16 cellular contexts compared by ENCODE assay signal in the genomic region with DNA sequence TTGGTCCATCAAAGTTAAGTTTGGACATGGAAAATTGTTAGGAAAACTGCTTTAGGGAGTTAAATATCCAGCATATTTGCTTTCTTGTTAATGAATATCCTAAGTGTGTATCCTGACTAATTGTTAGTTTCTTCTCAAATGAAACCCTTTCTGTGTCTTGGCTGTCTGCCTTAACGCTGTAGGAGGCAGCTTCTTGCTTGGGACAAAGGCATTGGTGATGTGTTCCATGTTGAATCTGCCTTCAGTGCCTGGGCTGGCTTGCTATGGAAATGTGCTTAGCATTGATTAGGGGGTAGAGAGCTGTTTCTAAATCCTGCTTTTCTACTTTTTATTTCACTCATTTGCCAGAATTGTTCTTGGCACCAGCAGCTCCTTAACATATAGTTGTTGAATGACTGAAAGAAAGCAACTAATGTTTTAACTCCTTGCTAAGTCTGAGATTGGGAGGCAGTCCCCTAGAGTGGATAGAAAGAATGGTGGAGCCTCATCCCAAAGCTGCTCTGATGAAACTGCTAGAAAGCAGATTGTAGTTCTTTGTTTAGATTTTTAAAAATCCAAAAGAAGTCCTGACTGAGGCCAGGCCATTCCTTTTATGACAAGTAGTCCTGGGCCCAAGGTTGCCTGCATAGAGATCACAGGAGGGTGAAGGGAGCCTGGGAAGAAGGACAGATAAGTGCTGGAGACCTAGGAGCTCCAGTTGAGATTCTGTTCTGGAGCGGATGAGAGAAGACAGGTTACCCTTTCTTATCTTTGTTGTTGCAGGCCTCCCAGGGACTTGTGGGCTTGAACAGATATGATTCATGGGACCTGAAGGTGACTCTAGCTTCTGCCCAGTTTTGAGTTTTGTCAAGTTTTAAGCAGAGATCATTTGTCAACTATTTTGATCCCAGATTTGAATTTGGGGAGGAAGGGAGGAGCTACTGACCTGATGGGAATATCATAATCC. TPM values are rescaled to one million over a fixed set of nuclear protein-coding genes. Genes with fewer than 3 reads are reported as not detected.
A peak's percentile ranks its signal among the peaks of the same experiment; 100 is the strongest.
DNase-seq lines count a peak whose midpoint lies in the region; ATAC-seq, FAIRE-seq and TF ChIP-seq lines count a peak whose summit lies in the region.
"Had no signal": no experiment of that assay in that cellular context is flagged by ENCODE, and none has a peak within 500 bp of the region (broad histone marks: within the 10 kb centered on the region; RNA-seq: fewer than 3 reads in every experiment).

No MANE protein-coding gene starts in this region.

- no peak overlapping the region for H3K4me2 ChIP-seq in OCI-LY7 (ENCODE audit: low read length)
- H3K4me2 ChIP-seq: PC-9 had no signal

- no peaks in the 10 kb centered on the region for H3K27me3 Mint-ChIP-seq in CD8-positive, alpha-beta T cell (ENCODE audit: low read depth)
- no peaks in the 10 kb centered on the region for H3K27me3 Mint-ChIP-seq in activated naive CD8-positive, alpha-beta T cell treated with anti-CD3 and anti-CD28 coated beads, Interleukin-2, amount 10 ng/mL, durations not matched to agents 7 days and 5 days
- no peaks in the 10 kb centered on the region for H3K27me3 Mint-ChIP-seq in naive thymus-derived CD8-positive, alpha-beta T cell

- no peaks in the 10 kb centered on the region for H3K9me3 Mint-ChIP-seq in CD8-positive, alpha-beta T cell
- no peaks in the 10 kb centered on the region for H3K9me3 Mint-ChIP-seq in activated naive CD8-positive, alpha-beta T cell treated with anti-CD3 and anti-CD28 coated beads, Interleukin-2, amount 10 ng/mL, durations not matched to agents 7 days and 5 days
- no peaks in the 10 kb centered on the region for H3K9me3 Mint-ChIP-seq in naive thymus-derived CD8-positive, alpha-beta T cell

- no peaks in the 10 kb centered on the region for H3K79me2 ChIP-seq in OCI-LY7 (ENCODE audit: insufficient read depth, low read depth, low read length)

- H3K27me3 ChIP-seq in CD8-positive, alpha-beta T cell (ENCODE audit: insufficient read depth, low read length): no peaks in the 10 kb centered on the region
- no peaks in the 10 kb centered on the region for H3K27me3 ChIP-seq in esophagus muscularis mucosa
- H3K27me3 ChIP-seq: left lung had no signal

- peak overlapping the region; percentile 95 for H3K27ac Mint-ChIP-seq in CD8-positive, alpha-beta T cell
- peak overlapping the region; percentile 84 for H3K27ac Mint-ChIP-seq in activated naive CD8-positive, alpha-beta T cell treated with anti-CD3 and anti-CD28 coated beads, Interleukin-2, amount 10 ng/mL, durations not matched to agents 7 days and 5 days
- H3K27ac Mint-ChIP-seq in naive thymus-derived CD8-positive, alpha-beta T cell: peak overlapping the region; percentile 92 to 99 (median 96)

- TF ChIP-seq CTCF in CD8-positive, alpha-beta T cell (IDR thresholded peaks at IDR 0.05): no peak
- TF ChIP-seq CTCF in OCI-LY7 (conservative IDR thresholded peaks at IDR 0.05; ENCODE audit: low read length): no peak
- no peak for TF ChIP-seq CTCF in esophagus muscularis mucosa (IDR thresholded peaks at IDR 0.05)
- no peak for TF ChIP-seq CTCF in D721Med (IDR thresholded peaks at IDR 0.05; ENCODE audit: insufficient read depth, missing control alignments)

- TF ChIP-seq POLR2A in esophagus muscularis mucosa (IDR thresholded peaks at IDR 0.05; ENCODE audit: low read depth): no peak

- ATAC-seq in CD8-positive, alpha-beta T cell: no peak
- ATAC-seq in activated naive CD8-positive, alpha-beta T cell treated with anti-CD3 and anti-CD28 coated beads, Interleukin-2, amount 10 ng/mL, durations not matched to agents 7 days and 5 days (ENCODE audit: low read depth): no peak
- ATAC-seq in naive thymus-derived CD8-positive, alpha-beta T cell: peak in 1 of 2 donors; percentile 7
- ATAC-seq: left lung had no signal

- H4K20me1 ChIP-seq in OCI-LY7 (ENCODE audit: insufficient read depth, low read length): no peaks in the 10 kb centered on the region

- peak overlapping the region; percentile 40 for H3K4me3 ChIP-seq in CD8-positive, alpha-beta T cell (ENCODE audit: low read depth, low read length)
- no peak overlapping the region for H3K4me3 ChIP-seq in OCI-LY7 (ENCODE audit: low read depth, low read length, poor library complexity, severe bottlenecking)
- H3K4me3 ChIP-seq in esophagus muscularis mucosa: no peak overlapping the region
- H3K4me3 ChIP-seq: left lung, PC-9 had no signal

- peaks cover 95% of the 10 kb centered on the region for H3K4me1 Mint-ChIP-seq in CD8-positive, alpha-beta T cell (ENCODE audit: low read depth)
- H3K4me1 Mint-ChIP-seq in activated naive CD8-positive, alpha-beta T cell treated with anti-CD3 and anti-CD28 coated beads, Interleukin-2, amount 10 ng/mL, durations not matched to agents 7 days and 5 days: peaks cover 80% of the 10 kb centered on the region
- peaks cover 50 to 99% (median 94%) of the 10 kb centered on the region in 4 donors for H3K4me1 Mint-ChIP-seq in naive thymus-derived CD8-positive, alpha-beta T cell

- FAIRE-seq in D721Med (lab: Jason Lieb, UNC): no peak
- FAIRE-seq: GM19239 had no signal

- peaks cover 85% of the 10 kb centered on the region for H3K36me3 Mint-ChIP-seq in CD8-positive, alpha-beta T cell
- H3K36me3 Mint-ChIP-seq in activated naive CD8-positive, alpha-beta T cell treated with anti-CD3 and anti-CD28 coated beads, Interleukin-2, amount 10 ng/mL, durations not matched to agents 7 days and 5 days: peaks cover 63% of the 10 kb centered on the region
- peaks cover 51 to 90% (median 65%) of the 10 kb centered on the region in 3 donors for H3K36me3 Mint-ChIP-seq in naive thymus-derived CD8-positive, alpha-beta T cell

- no peak overlapping the region for H2AFZ ChIP-seq in OCI-LY7 (ENCODE audit: low read length)
- H2AFZ ChIP-seq: PC-9 had no signal

- H3K9me2 ChIP-seq in OCI-LY7 (ENCODE audit: insufficient read depth, low read length): no peaks in the 10 kb centered on the region

- H3K4me1 ChIP-seq in CD8-positive, alpha-beta T cell (ENCODE audit: insufficient read depth, low read length): peaks cover 94% of the 10 kb centered on the region
- H3K4me1 ChIP-seq in OCI-LY7 (ENCODE audit: insufficient read depth, low read length, poor library complexity, severe bottlenecking): peaks cover 10% of the 10 kb centered on the region
- H3K4me1 ChIP-seq in esophagus muscularis mucosa: peaks cover 0 to 15% (median 8%) of the 10 kb centered on the region in 4 donors

- intact Hi-C loops in CD8-positive, alpha-beta T cell (cut with DNase I, micrococcal nuclease): loop anchor here in 1 of 2 experiments (5.0 to 10.0 kb wide), 4 partner anchors 33 to 580 kb away; partner anchors contain the start of genes PLCL2 and RFTN1
- intact Hi-C loops in OCI-LY7 (cut with micrococcal nuclease; ENCODE audit: unreplicated experiment): no loop called here
- intact Hi-C loops in esophagus muscularis mucosa (cut with DNase I): no loop called here

- CTCF ChIA-PET in CD8-positive, alpha-beta T cell (lab: Charles Lee): interaction anchor here (1.2 to 11.0 kb wide), 5 partner anchors 12 to 246 kb away, joined by 4 to 148 read pairs (median 28); no protein-coding TSS in a partner anchor
- CTCF ChIA-PET in OCI-LY7 (lab: Charles Lee; ENCODE audit: unreplicated experiment): no interaction called here

- TSS peak; percentile 8 for BruUV-seq in OCI-LY7 (replicated peaks; lab: Mats Ljungman, UMichigan)

- no peak for TF ChIP-seq EP300 in esophagus muscularis mucosa (IDR thresholded peaks at IDR 0.05)

- peak overlapping the region; percentile 35 for H3K27ac ChIP-seq in CD8-positive, alpha-beta T cell (ENCODE audit: low read depth, low read length)
- H3K27ac ChIP-seq in OCI-LY7 (ENCODE audit: low read depth, low read length, poor library complexity, severe bottlenecking) (no peak overlapping the region), esophagus muscularis mucosa (replicated peaks in 1 of 4) (peak overlapping the region in 2 of 4 donors; percentile 8 to 10)
- H3K27ac ChIP-seq: C4-2B, PC-9 had no signal

- peaks cover 33% of the 10 kb centered on the region for H3K36me3 ChIP-seq in CD8-positive, alpha-beta T cell (ENCODE audit: insufficient read depth, low read length)
- H3K36me3 ChIP-seq in OCI-LY7 (ENCODE audit: insufficient read depth, low read length) (peaks cover 95% of the 10 kb centered on the region), esophagus muscularis mucosa (peaks cover 0 to 32% (median 20%) of the 10 kb centered on the region in 4 donors)

- H3K4me3 Mint-ChIP-seq in CD8-positive, alpha-beta T cell: peak overlapping the region; percentile 77
- H3K4me3 Mint-ChIP-seq in activated naive CD8-positive, alpha-beta T cell treated with anti-CD3 and anti-CD28 coated beads, Interleukin-2, amount 10 ng/mL, durations not matched to agents 7 days and 5 days: peak overlapping the region; percentile 73
- H3K4me3 Mint-ChIP-seq in naive thymus-derived CD8-positive, alpha-beta T cell: peak overlapping the region; percentile 68 to 100 (median 84)

- H3K9me3 ChIP-seq in CD8-positive, alpha-beta T cell (ENCODE audit: low read length): no peaks in the 10 kb centered on the region
- no peaks in the 10 kb centered on the region for H3K9me3 ChIP-seq in OCI-LY7 (ENCODE audit: low read length)
- no peaks in the 10 kb centered on the region for H3K9me3 ChIP-seq in esophagus muscularis mucosa
- H3K9me3 ChIP-seq: left lung had no signal

- peak in 1 of 7 experiments; percentile 48 for DNase-seq in CD8-positive, alpha-beta T cell
- DNase-seq in OCI-LY7 (ENCODE audit: low spot score) (no peak), esophagus muscularis mucosa (ENCODE audit: extremely low spot score) (no peak), NOMO-1 treated with DMSO at 0.1 percent for 48 hours (lab: John Stamatoyannopoulos, UW; ENCODE audit: unreplicated experiment) (no peak), D721Med (ENCODE audit: insufficient read length, low spot score) (no peak), T1000 (lab: John Stamatoyannopoulos, UW) (no peak)
- DNase-seq in activated naive CD8-positive, alpha-beta T cell treated with anti-CD3 and anti-CD28 coated beads, Interleukin-2, amount 10 ng/mL, durations not matched to agents 7 days and 5 days: no peak
- no peak for DNase-seq in naive thymus-derived CD8-positive, alpha-beta T cell
- DNase-seq: dermis blood vessel endothelial cell, left lung, NCI-H1105 treated with DMSO at 0.1 percent for 48 hours, NCI-H345, PC-9, SW 1271 had no signal

- 88% methylated on average over 2 of the region's 2 CpGs for WGBS in esophagus muscularis mucosa

- POLR2A ChIA-PET in CD8-positive, alpha-beta T cell (lab: Charles Lee): interaction anchor here (0.7 to 9.2 kb wide), 12 partner anchors 9 to 208 kb away, joined by 3 to 128 read pairs (median 5); partner anchors contain the start of genes DPH3 and OXNAD1
- POLR2A ChIA-PET in OCI-LY7 (lab: Charles Lee): interaction anchor here (0.6 to 1.2 kb wide), 2 partner anchors 9 to 279 kb away, joined by 3 to 4 read pairs; no protein-coding TSS in a partner anchor
- POLR2A ChIA-PET in activated naive CD8-positive, alpha-beta T cell treated with anti-CD3 and anti-CD28 coated beads, Interleukin-2, amount 10 ng/mL, durations not matched to agents 7 days and 5 days (lab: Charles Lee): interaction anchor here (1.1 to 6.4 kb wide), 8 partner anchors 9 to 208 kb away, joined by 3 to 71 read pairs (median 5); partner anchors contain the start of genes DPH3 and OXNAD1
- POLR2A ChIA-PET in naive thymus-derived CD8-positive, alpha-beta T cell (lab: Charles Lee): interaction anchor here (0.6 to 11.0 kb wide), 7 partner anchors 12 to 1916 kb away, joined by 3 to 268 read pairs (median 5); no protein-coding TSS in a partner anchor

RNA-seq across cellular contexts. Expression of gene OXNAD1, which starts 39.3 kb away (rescaled TPM):
- total RNA-seq in CD8-positive, alpha-beta T cell: 100 to 1,000 TPM; 156 TPM
- total RNA-seq in OCI-LY7 (2014; rRNA removed; shearing (Covaris generic)): 16.6 and 18.7 TPM in 2 replicates
- 18.1 and 22.0 TPM in 2 replicates for total RNA-seq in OCI-LY7 (2022)
- 10 to 100 TPM; 76.8 to 77.1 TPM for total RNA-seq in activated naive CD8-positive, alpha-beta T cell treated with anti-CD3 and anti-CD28 coated beads, Interleukin-2, amount 10 ng/mL, durations not matched to agents 7 days and 5 days
- total RNA-seq in naive thymus-derived CD8-positive, alpha-beta T cell: 100 to 1,000 TPM; 128 to 132 TPM
- 100 to 1,000 TPM; 106 to 190 (median 168) TPM for polyA plus RNA-seq in naive thymus-derived CD8-positive, alpha-beta T cell
- 10 to 100 TPM in 2 of 4 donors, 1 to 10 TPM in 2; 6.7 to 13.3 (median 10.2) TPM for total RNA-seq in esophagus muscularis mucosa

RNA-seq across cellular contexts. Expression of gene DPH3, which starts 39.6 kb away (rescaled TPM):
- 10 to 100 TPM in 1 of 2 experiments, 1 to 10 TPM in 1; 9.7 to 13.9 TPM for total RNA-seq in CD8-positive, alpha-beta T cell
- total RNA-seq in OCI-LY7 (2014; rRNA removed; shearing (Covaris generic)): 4.8 and 7.3 TPM in 2 replicates
- total RNA-seq in OCI-LY7 (2022) (14.4 and 19.0 TPM in 2 replicates), esophagus muscularis mucosa (10 to 100 TPM; 27.2 to 50.7 (median 37.6) TPM)
- total RNA-seq in activated naive CD8-positive, alpha-beta T cell treated with anti-CD3 and anti-CD28 coated beads, Interleukin-2, amount 10 ng/mL, durations not matched to agents 7 days and 5 days: 10 to 100 TPM; 12.1 to 14.9 TPM
- 10 to 100 TPM; 16.6 to 17.2 TPM for total RNA-seq in naive thymus-derived CD8-positive, alpha-beta T cell
- polyA plus RNA-seq in naive thymus-derived CD8-positive, alpha-beta T cell: 10 to 100 TPM; 16.7 to 20.9 (median 18.6) TPM
